35 cellular contexts compared by ENCODE assay signal in the genomic region with DNA sequence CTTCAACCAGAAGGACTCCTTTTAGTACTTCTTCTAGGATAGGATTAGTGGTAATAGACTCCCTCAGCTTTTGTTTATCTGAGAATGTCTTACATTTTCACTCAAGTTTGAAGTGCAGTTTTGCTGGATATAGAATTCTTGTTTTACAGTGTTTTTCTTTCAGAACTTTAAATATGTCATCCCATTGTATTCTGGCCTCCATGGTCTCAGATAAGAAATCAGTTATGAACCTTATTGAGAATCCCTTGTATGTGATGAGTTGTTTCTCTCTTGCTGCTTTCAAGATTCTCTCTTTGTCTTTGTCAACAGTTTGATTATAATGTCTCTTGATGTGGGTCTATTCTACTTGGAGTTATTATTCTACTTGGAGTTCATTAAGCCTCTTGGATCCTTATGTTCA.
"Had no signal": no experiment of that assay in that cellular context is flagged by ENCODE, and none has a peak within 500 bp of the region (broad histone marks: within the 10 kb centered on the region; RNA-seq: fewer than 3 reads in every experiment).

No MANE protein-coding gene starts in this region.

- H3K36me3 ChIP-seq: MG63 had no signal

- H3K9me3 ChIP-seq: MG63 had no signal

- H3K4me3 ChIP-seq: MG63 had no signal

- DNase-seq: Karpas-422, Kasumi-1, MG63, MM.1S, MV-4-11, NCI-H1048, NCI-H1092, NCI-H1092 treated with DMSO at 0.1 percent for 48 hours, NCI-H1105, NCI-H1105 treated with DMSO at 0.1 percent for 48 hours, NCI-H1417, NCI-H1417 treated with DMSO at 0.1 percent for 48 hours, NCI-H1436, NCI-H146, NCI-H1694, NCI-H1694 treated with DMSO at 0.1 percent for 48 hours, NCI-H187, NCI-H187 treated with DMSO at 0.1 percent for 48 hours, NCI-H1930, NCI-H2029, NCI-H2029 treated with DMSO at 0.1 percent for 48 hours, NCI-H2081, NCI-H2081 treated with DMSO at 0.1 percent for 48 hours, NCI-H2107, NCI-H2171, NCI-H2171 treated with DMSO at 0.1 percent for 48 hours, NCI-H2227 treated with DMSO at 0.1 percent for 48 hours, NCI-H226, NCI-H345, NCI-H446, NCI-H446 treated with DMSO at 0.1 percent for 48 hours, NCI-H510A, NCI-H510A treated with DMSO at 0.1 percent for 48 hours, NCI-H524, NCI-H524 treated with DMSO at 0.1 percent for 48 hours had no signal
